21 cellular contexts compared by ENCODE assay signal in genomic region chr22:19187716-19188563, GRCh38. TPM values are rescaled to one million over a fixed set of nuclear protein-coding genes. Genes with fewer than 3 reads are reported as not detected.
DNase-seq lines count a peak whose midpoint lies in the region; ATAC-seq and TF ChIP-seq lines count a peak whose summit lies in the region.
"Had no signal": no experiment of that assay in that cellular context is flagged by ENCODE, and none has a peak within 500 bp of the region (broad histone marks: within the 10 kb centered on the region; RNA-seq: fewer than 3 reads in every experiment).

No MANE protein-coding gene starts in this region.

- H3K18ac ChIP-seq in neuronal stem cell (ENCODE audit: low read length): no peak overlapping the region

- H3K27me3 ChIP-seq in neuronal stem cell (ENCODE audit: control insufficient read depth in 3 of 3, insufficient read depth in 3 of 3, low read depth in 1 of 3, low read length in 3 of 3) (no peaks in the 10 kb centered on the region), H7 (ENCODE audit: control insufficient read depth, insufficient read depth, low read length) (no peaks in the 10 kb centered on the region)
- H3K27me3 ChIP-seq: BE2C had no signal

- no peak overlapping the region for H4K8ac ChIP-seq in neuronal stem cell (ENCODE audit: low read depth, low read length)

- peak overlapping the region; percentile 56 for H3K14ac ChIP-seq in neuronal stem cell (ENCODE audit: low read length)

- no peaks in the 10 kb centered on the region for H3K4me1 ChIP-seq in neuronal stem cell (ENCODE audit: control insufficient read depth in 2 of 2, insufficient read depth in 1 of 2, low read depth in 1 of 2, low read length in 2 of 2)
- H3K4me1 ChIP-seq: BE2C, HAP-1 had no signal

- H3K79me1 ChIP-seq in neuronal stem cell (ENCODE audit: low read depth, low read length): no peaks in the 10 kb centered on the region

- H3K4me3 Mint-ChIP-seq in chondrocyte (ENCODE audit: unreplicated experiment): no peak overlapping the region
- H3K4me3 Mint-ChIP-seq: CD4-positive, CD25-positive, alpha-beta regulatory T cell; CD8-positive, alpha-beta memory T cell had no signal

- no peak overlapping the region for H3K27ac Mint-ChIP-seq in chondrocyte (ENCODE audit: unreplicated experiment)
- H3K27ac Mint-ChIP-seq: CD4-positive, CD25-positive, alpha-beta regulatory T cell had no signal

- H3K4me1 Mint-ChIP-seq in chondrocyte (ENCODE audit: low read depth): peaks cover 4% of the 10 kb centered on the region
- H3K4me1 Mint-ChIP-seq: CD4-positive, CD25-positive, alpha-beta regulatory T cell; CD8-positive, alpha-beta memory T cell had no signal

- no peak for ATAC-seq in HG03354 (IDR thresholded peaks at IDR 0.05; ENCODE audit: poor library complexity, severe bottlenecking, unreplicated experiment)
- ATAC-seq: GM12878 had no signal

- no peaks in the 10 kb centered on the region for H3K9me3 Mint-ChIP-seq in chondrocyte (ENCODE audit: low read depth)
- H3K9me3 Mint-ChIP-seq: CD8-positive, alpha-beta memory T cell had no signal

- H3K4me2 ChIP-seq in neuronal stem cell (ENCODE audit: insufficient read depth, low read length, poor library complexity, severe bottlenecking): no peak overlapping the region

- no peak overlapping the region for H2BK15ac ChIP-seq in neuronal stem cell (ENCODE audit: low read length)

- peaks cover 14% of the 10 kb centered on the region for H3K36me3 Mint-ChIP-seq in chondrocyte (ENCODE audit: low read depth)
- H3K36me3 Mint-ChIP-seq: CD4-positive, CD25-positive, alpha-beta regulatory T cell; CD8-positive, alpha-beta memory T cell had no signal

- H3K27ac ChIP-seq in neuronal stem cell (replicated peaks; ENCODE audit: low read length): no peak overlapping the region

- no peak for TF ChIP-seq CTCF in chondrocyte (IDR thresholded peaks at IDR 0.05)

- DNase-seq in SW480 (ENCODE audit: low spot score): peak; percentile 78
- DNase-seq in chondrocyte (ENCODE audit: low spot score): peak; percentile 24
- no peak for DNase-seq in neuronal stem cell (ENCODE audit: low spot score)
- no peak for DNase-seq in H7
- no peak for DNase-seq in NCI-H748 (lab: John Stamatoyannopoulos, UW; ENCODE audit: unreplicated experiment)
- DNase-seq: ACHN; BE2C; C1 segment of cervical spinal cord; CD4-positive, CD25-positive, alpha-beta regulatory T cell; CD8-positive, alpha-beta memory T cell; COR-L47; DMS 273 treated with DMSO at 0.1 percent for 48 hours; DMS53; DND-41; EL had no signal

- H3K23ac ChIP-seq in neuronal stem cell (ENCODE audit: low read depth, low read length, poor library complexity): no peak overlapping the region

- no peak overlapping the region for H3K4ac ChIP-seq in neuronal stem cell (ENCODE audit: low read length)

- no peak overlapping the region for H2BK120ac ChIP-seq in neuronal stem cell (ENCODE audit: low read depth, low read length)

- H3K36me3 ChIP-seq in neuronal stem cell (replicated peaks in 1 of 2; ENCODE audit: control insufficient read depth in 2 of 2, insufficient read depth in 2 of 2, low read length in 2 of 2): peaks cover 1 to 3% of the 10 kb centered on the region in 2 donors
- no peaks in the 10 kb centered on the region; the same call in 1 of the 2 replicates for H3K36me3 ChIP-seq in H7 (replicated peaks; ENCODE audit: control insufficient read depth, insufficient read depth, low read length)
- H3K36me3 ChIP-seq: BE2C, HAP-1 had no signal

- H2BK12ac ChIP-seq in neuronal stem cell (ENCODE audit: low read length): no peak overlapping the region

- H4K91ac ChIP-seq in neuronal stem cell (ENCODE audit: low read depth, low read length, poor library complexity): no peak overlapping the region

- H3K9ac ChIP-seq in neuronal stem cell (ENCODE audit: low read depth, low read length, poor library complexity): no peak overlapping the region

- H2BK5ac ChIP-seq in neuronal stem cell (ENCODE audit: low read length): no peak overlapping the region

- H3K4me3 ChIP-seq in neuronal stem cell (ENCODE audit: low read length in 2 of 2) (peak overlapping the region in 1 of 2 donors; percentile 49), H7 (ENCODE audit: insufficient read depth, low read depth, low read length) (no peak overlapping the region)
- H3K4me3 ChIP-seq: GM12878, HAP-1 had no signal

- H3K9me3 ChIP-seq in neuronal stem cell (replicated peaks in 1 of 2; ENCODE audit: control insufficient read depth in 2 of 2, insufficient read depth in 1 of 2, low read depth in 1 of 2, low read length in 2 of 2): no peaks in the 10 kb centered on the region
- H3K9me3 ChIP-seq: BE2C, HAP-1 had no signal

- no CpG with 5 or more reads among the region's 6 CpGs for WGBS in neuronal stem cell (ENCODE audit: extremely low coverage in 2 of 2, insufficient read length in 2 of 2, insufficient replicate concordance in 1 of 2), 2 donors

- no peak overlapping the region for H2AK5ac ChIP-seq in neuronal stem cell (ENCODE audit: low read depth, low read length)

- no peaks in the 10 kb centered on the region for H3K27me3 Mint-ChIP-seq in chondrocyte (ENCODE audit: low read depth)

- H2AFZ ChIP-seq in neuronal stem cell (ENCODE audit: low read length): no peak overlapping the region

RNA-seq across cellular contexts. Expression of gene SLC25A1, which starts 9.4 kb away (rescaled TPM):
- total RNA-seq in chondrocyte: 101 to 111 TPM (median 107 TPM) in 3 replicates
- 75.2 TPM for polyA plus RNA-seq in neuronal stem cell (2013, experiment 1 of 2)
- 71.9 TPM for polyA plus RNA-seq in neuronal stem cell (2013, experiment 2 of 2)
- 171 and 188 TPM in 2 replicates for total RNA-seq in H7 (2014; rRNA removed; shearing (Covaris generic))

RNA-seq across cellular contexts. Expression of gene GSC2, which starts 37.8 kb away (rescaled TPM):
- not detected in 3 replicates for total RNA-seq in chondrocyte
- not detected for polyA plus RNA-seq in neuronal stem cell (2013, experiment 1 of 2)
- polyA plus RNA-seq in neuronal stem cell (2013, experiment 2 of 2): not detected
- 0.78 TPM in 1 of 2 replicates, not detected in the other for total RNA-seq in H7 (2014; rRNA removed; shearing (Covaris generic))
- total RNA-seq: CD4-positive, CD25-positive, alpha-beta regulatory T cell; CD8-positive, alpha-beta memory T cell; GM12878; HT1080 had no signal
- polyA plus RNA-seq: CD4-positive, CD25-positive, alpha-beta regulatory T cell; CD8-positive, alpha-beta memory T cell; GM12878 had no signal

RNA-seq across cellular contexts. Expression of gene ESS2, which starts 43.5 kb away (rescaled TPM):
- total RNA-seq in chondrocyte: 17.8 to 18.3 TPM (median 18.3 TPM) in 3 replicates
- polyA plus RNA-seq in neuronal stem cell (2013, experiment 1 of 2): 9.2 TPM
- 9.2 TPM for polyA plus RNA-seq in neuronal stem cell (2013, experiment 2 of 2)
- 17.6 and 28.4 TPM in 2 replicates for total RNA-seq in H7 (2014; rRNA removed; shearing (Covaris generic))

RNA-seq across cellular contexts. Expression of gene TSSK2, which starts 56.8 kb away (rescaled TPM):
- total RNA-seq in chondrocyte: not detected in 3 replicates
- not detected for polyA plus RNA-seq in neuronal stem cell (2013, experiment 1 of 2)
- polyA plus RNA-seq in neuronal stem cell (2013, experiment 2 of 2): not detected
- not detected in 2 replicates for total RNA-seq in H7 (2014; rRNA removed; shearing (Covaris generic))
- total RNA-seq: CD4-positive, CD25-positive, alpha-beta regulatory T cell; CD8-positive, alpha-beta memory T cell; G401; H1; HT1080 had no signal
- polyA plus RNA-seq: CD4-positive, CD25-positive, alpha-beta regulatory T cell; CD8-positive, alpha-beta memory T cell; H1 had no signal

Comparison
In these comparisons a context has a peak if more than half of its experiments do, and no peak if none do; other contexts are left out.
1. DNase-seq: peak in SW480 (single experiment) and chondrocyte (single experiment); none in neuronal stem cell (single experiment), H7 (single experiment) and NCI-H748 (single experiment).